ENCODE assay signal across 8 cellular contexts in the genomic region with DNA sequence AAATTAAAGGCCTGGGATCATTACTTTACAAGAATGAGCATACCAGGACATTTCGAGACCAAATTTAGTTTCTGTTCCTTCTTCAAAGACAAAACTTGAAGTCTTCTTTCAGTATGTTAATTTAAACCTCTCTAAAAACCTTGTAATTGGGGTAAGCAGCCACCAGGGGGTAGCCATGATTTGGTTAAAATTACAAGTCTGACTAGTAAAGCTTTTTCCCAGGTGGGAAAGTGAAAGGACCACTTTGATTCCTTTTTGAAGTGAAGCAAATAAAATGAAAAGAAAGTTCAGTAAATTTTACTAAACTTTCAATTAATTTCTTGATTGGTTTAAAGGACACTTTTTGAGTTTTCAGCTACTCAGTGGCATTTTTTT.
DNase-seq lines count a peak whose midpoint lies in the region; ATAC-seq, FAIRE-seq and TF ChIP-seq lines count a peak whose summit lies in the region.
"Had no signal": no experiment of that assay in that cellular context is flagged by ENCODE, and none has a peak within 500 bp of the region (broad histone marks: within the 10 kb centered on the region; RNA-seq: fewer than 3 reads in every experiment).

No MANE protein-coding gene starts in this region.

- WGBS in small intestine, 3 donors, result 69 to 92% (median 80%) methylated on average over 1 of the region's 1 CpG

- H3K27me3 ChIP-seq in small intestine (ENCODE audit: control insufficient read depth in 2 of 2, insufficient read depth in 2 of 2, low read length in 2 of 2), result no peaks in the 10 kb centered on the region

- in situ Hi-C loops in astrocyte of the spinal cord (cut with HindIII; ENCODE audit: low sequenced_read_pairs), result no loop called here

- no peak overlapping the region for H3K4me3 ChIP-seq in astrocyte of the spinal cord (ENCODE audit: low read depth, low read length)
- no peak overlapping the region for H3K4me3 ChIP-seq in small intestine (ENCODE audit: low read depth in 1 of 2, low read length in 2 of 2)
- H3K4me3 ChIP-seq: mucosa of descending colon had no signal

- FAIRE-seq in GM12892 (lab: Jason Lieb, UNC) (no peak), small intestine (lab: Jason Lieb, UNC) (no peak)

- peak; percentile 0 for DNase-seq in GM12892 (ENCODE audit: insufficient read length)
- no peak for DNase-seq in astrocyte of the spinal cord (ENCODE audit: low read depth, low spot score)
- DNase-seq in small intestine, result peak; percentile 38
- no peak for DNase-seq in stimulated activated naive CD4-positive, alpha-beta T cell treated with Interleukin-2 at 50 U/mL for 16 hours (lab: John Stamatoyannopoulos, UW)
- DNase-seq in dedifferentiated amniotic fluid mesenchymal stem cell (ENCODE audit: extremely low spot score), result no peak

- ATAC-seq in GM21367 (IDR thresholded peaks at IDR 0.05; ENCODE audit: unreplicated experiment) (peak; percentile 91), HG03520 (IDR thresholded peaks at IDR 0.05; ENCODE audit: unreplicated experiment) (peak; percentile 86)
- ATAC-seq: mucosa of descending colon had no signal

- H3K4me1 ChIP-seq in small intestine (ENCODE audit: control insufficient read depth in 2 of 2, insufficient read depth in 1 of 2, low read depth in 1 of 2, low read length in 1 of 2), result no peaks in the 10 kb centered on the region

- TF ChIP-seq CTCF in astrocyte of the spinal cord (IDR thresholded peaks at IDR 0.05; ENCODE audit: low read depth, low read length), result peak; percentile 22

- H3K27ac ChIP-seq in small intestine (ENCODE audit: low read depth in 1 of 2, low read length in 1 of 2), result no peak overlapping the region

- no peak for TF ChIP-seq POLR2A in GM12892 (IDR thresholded peaks at IDR 0.05; ENCODE audit: low read depth, low read length)

- no peaks in the 10 kb centered on the region for H3K9me3 ChIP-seq in small intestine (ENCODE audit: control insufficient read depth, low read depth)
- H3K9me3 ChIP-seq: mucosa of descending colon had no signal

- H3K36me3 ChIP-seq in small intestine (ENCODE audit: control insufficient read depth in 2 of 2, insufficient read depth in 2 of 2, low read length in 2 of 2), result no peaks in the 10 kb centered on the region

Comparison
In these comparisons a context has a peak if more than half of its experiments do, and no peak if none do; other contexts are left out.
1. DNase-seq: peak in GM12892 (single experiment) and small intestine (single experiment); none in astrocyte of the spinal cord (single experiment), stimulated activated naive CD4-positive, alpha-beta T cell treated with Interleukin-2 at 50 U/mL for 16 hours (single experiment) and dedifferentiated amniotic fluid mesenchymal stem cell (single experiment).